In genomic region chr1:18411321-18411720, GRCh38 we compare ENCODE assay signal across 7 cellular contexts.
"Had no signal": no experiment of that assay in that cellular context is flagged by ENCODE, and none has a peak within 500 bp of the region (broad histone marks: within the 10 kb centered on the region; RNA-seq: fewer than 3 reads in every experiment).

No MANE protein-coding gene starts in this region.

- H3K27ac ChIP-seq: GM23248 had no signal

- H3K4me3 Mint-ChIP-seq: H9 had no signal

- DNase-seq: GM23248, GOT3, H9, HCEC 1CT, IMR-90 had no signal

- H3K9ac ChIP-seq: GM23248 had no signal

- H3K4me3 ChIP-seq: GM23248 had no signal

- FAIRE-seq: H54, HTR-8/SVneo had no signal

- H2AFZ ChIP-seq: GM23248 had no signal
